In the genomic region with DNA sequence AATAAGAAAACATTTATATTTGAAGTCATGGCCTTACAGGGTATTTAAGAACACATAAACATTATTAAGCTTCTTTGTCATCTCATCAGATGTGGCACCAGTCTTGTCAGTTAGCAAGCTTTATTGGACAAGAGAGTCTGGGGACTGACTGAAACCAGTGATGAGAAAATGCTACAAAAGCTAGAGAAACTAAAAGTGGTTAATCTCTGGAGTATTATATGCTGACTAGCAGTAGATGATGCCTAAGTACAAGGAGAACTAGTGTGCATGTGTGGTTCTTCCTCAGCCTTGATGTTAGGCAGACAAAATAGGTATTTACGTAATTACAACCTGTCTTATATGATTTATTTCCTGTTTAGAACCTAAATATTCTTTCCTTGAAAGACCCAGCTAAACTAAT, we compare ENCODE assay signal across 29 cellular contexts.
"Had no signal": no experiment of that assay in that cellular context is flagged by ENCODE, and none has a peak within 500 bp of the region (broad histone marks: within the 10 kb centered on the region; RNA-seq: fewer than 3 reads in every experiment).

No MANE protein-coding gene starts in this region.

- H3K79me2 ChIP-seq: hepatocyte had no signal

- H2AFZ ChIP-seq: hepatocyte had no signal

- ATAC-seq: activated CD4-positive, CD25-positive, alpha-beta regulatory T cell treated with anti-CD3 and anti-CD28 coated beads, Interleukin-2, amount 50 U/mL, for 24 hours; activated CD8-positive, alpha-beta T cell treated with anti-CD3 and anti-CD28 coated beads for 36 hours; activated naive CD8-positive, alpha-beta T cell treated with anti-CD3 and anti-CD28 coated beads, Interleukin-2, amount 50 U/mL, for 24 hours; activated T-cell treated with anti-CD3 and anti-CD28 coated beads, Interleukin-2, amount 50 U/mL, for 4 hours; activated T-helper 17 cell treated with anti-CD3 and anti-CD28 coated beads, Interleukin-2, amount 50 U/mL, for 72 hours; body of pancreas; gastroesophageal sphincter; heart right ventricle had no signal

- H3K27ac ChIP-seq: adrenal gland, body of pancreas, epithelial cell of prostate, esophagus squamous epithelium, gastroesophageal sphincter, heart right ventricle, hepatocyte, WERI-Rb-1 had no signal

- DNase-seq: activated B cell treated with CpG ODN at 0.5 μM for 24 hours; activated CD4-positive, alpha-beta T cell treated with anti-CD3 and anti-CD28 coated beads for 48 hours; activated CD4-positive, alpha-beta T cell treated with anti-CD3 and anti-CD28 coated beads, Interleukin-2, amount 50 U/mL, for 1 hour; activated CD4-positive, alpha-beta T cell treated with anti-CD3 and anti-CD28 coated beads, Interleukin-2, amount 50 U/mL, for 48 hours; activated CD8-positive, alpha-beta memory T cell treated with anti-CD3 and anti-CD28 coated beads for 24 hours; activated CD8-positive, alpha-beta T cell treated with anti-CD3 and anti-CD28 coated beads for 36 hours; activated effector memory CD4-positive, alpha-beta T cell treated with Interleukin-2 at 50 U/mL for 16 hours; activated naive CD4-positive, alpha-beta T cell treated with anti-CD3 and anti-CD28 coated beads for 36 hours; activated naive CD8-positive, alpha-beta T cell treated with anti-CD3 and anti-CD28 coated beads for 36 hours; activated naive CD8-positive, alpha-beta T cell treated with anti-CD3 and anti-CD28 coated beads, Interleukin-2, amount 50 U/mL, for 24 hours; activated T-cell treated with anti-CD3 and anti-CD28 coated beads, Interleukin-2, amount 50 U/mL, for 4 hours; adrenal gland; amygdala; aorta; body of pancreas; caudate nucleus; effector CD8-positive, alpha-beta T cell; esophagus squamous epithelium; foreskin melanocyte; heart right ventricle; T1000; WERI-Rb-1 had no signal

- H3K27me3 ChIP-seq: adrenal gland, body of pancreas, esophagus squamous epithelium, gastroesophageal sphincter, heart right ventricle, hepatocyte had no signal

- H3K27me3 Mint-ChIP-seq: activated B cell treated with CpG ODN at 0.5 μM for 24 hours; activated CD8-positive, alpha-beta T cell treated with anti-CD3 and anti-CD28 coated beads for 36 hours; activated naive CD4-positive, alpha-beta T cell treated with anti-CD3 and anti-CD28 coated beads, Interleukin-2, amount 50 U/mL, for 24 hours; activated naive CD8-positive, alpha-beta T cell treated with anti-CD3 and anti-CD28 coated beads for 36 hours; activated naive CD8-positive, alpha-beta T cell treated with anti-CD3 and anti-CD28 coated beads, Interleukin-2, amount 50 U/mL, for 24 hours; activated T-helper 17 cell treated with anti-CD3 and anti-CD28 coated beads, Interleukin-2, amount 50 U/mL, for 72 hours had no signal

- H3K4me2 ChIP-seq: hepatocyte had no signal

- H3K4me3 Mint-ChIP-seq: activated B cell treated with CpG ODN at 0.5 μM for 24 hours; activated CD8-positive, alpha-beta T cell treated with anti-CD3 and anti-CD28 coated beads for 36 hours; activated naive CD4-positive, alpha-beta T cell treated with anti-CD3 and anti-CD28 coated beads for 36 hours; activated naive CD4-positive, alpha-beta T cell treated with anti-CD3 and anti-CD28 coated beads, Interleukin-2, amount 50 U/mL, for 24 hours; activated naive CD8-positive, alpha-beta T cell treated with anti-CD3 and anti-CD28 coated beads for 36 hours; activated naive CD8-positive, alpha-beta T cell treated with anti-CD3 and anti-CD28 coated beads, Interleukin-2, amount 50 U/mL, for 24 hours; activated T-cell treated with anti-CD3 and anti-CD28 coated beads, Interleukin-2, amount 50 U/mL, for 4 hours; activated T-helper 17 cell treated with anti-CD3 and anti-CD28 coated beads, Interleukin-2, amount 50 U/mL, for 72 hours; T-helper 2 cell treated with Interferon-gamma antibody and Interleukin-4, amounts not matched to agents 5 μg/mL and 100 μg/mL, for 36 hours had no signal

- H3K4me1 ChIP-seq: adrenal gland, body of pancreas, esophagus squamous epithelium, gastroesophageal sphincter, heart right ventricle had no signal

- H3K27ac Mint-ChIP-seq: activated B cell treated with CpG ODN at 0.5 μM for 24 hours; activated CD8-positive, alpha-beta T cell treated with anti-CD3 and anti-CD28 coated beads for 36 hours; activated naive CD4-positive, alpha-beta T cell treated with anti-CD3 and anti-CD28 coated beads for 36 hours; activated naive CD4-positive, alpha-beta T cell treated with anti-CD3 and anti-CD28 coated beads, Interleukin-2, amount 50 U/mL, for 24 hours; activated naive CD8-positive, alpha-beta T cell treated with anti-CD3 and anti-CD28 coated beads for 36 hours; activated naive CD8-positive, alpha-beta T cell treated with anti-CD3 and anti-CD28 coated beads, Interleukin-2, amount 50 U/mL, for 24 hours; activated T-helper 17 cell treated with anti-CD3 and anti-CD28 coated beads, Interleukin-2, amount 50 U/mL, for 72 hours; T-helper 2 cell treated with Interferon-gamma antibody and Interleukin-4, amounts not matched to agents 5 μg/mL and 100 μg/mL, for 36 hours had no signal

- H3K9me3 ChIP-seq: adrenal gland, body of pancreas, esophagus squamous epithelium, gastroesophageal sphincter, heart right ventricle had no signal

- H3K36me3 ChIP-seq: adrenal gland, gastroesophageal sphincter, WERI-Rb-1 had no signal

- H3K9me3 Mint-ChIP-seq: activated B cell treated with CpG ODN at 0.5 μM for 24 hours; activated naive CD4-positive, alpha-beta T cell treated with anti-CD3 and anti-CD28 coated beads, Interleukin-2, amount 50 U/mL, for 24 hours; activated naive CD8-positive, alpha-beta T cell treated with anti-CD3 and anti-CD28 coated beads for 36 hours; activated naive CD8-positive, alpha-beta T cell treated with anti-CD3 and anti-CD28 coated beads, Interleukin-2, amount 50 U/mL, for 24 hours; T-helper 2 cell treated with Interferon-gamma antibody and Interleukin-4, amounts not matched to agents 5 μg/mL and 100 μg/mL, for 36 hours had no signal

- H3K4me3 ChIP-seq: adrenal gland, body of pancreas, esophagus squamous epithelium, gastroesophageal sphincter, heart right ventricle, hepatocyte had no signal

- H3K4me1 Mint-ChIP-seq: activated B cell treated with CpG ODN at 0.5 μM for 24 hours; activated naive CD4-positive, alpha-beta T cell treated with anti-CD3 and anti-CD28 coated beads, Interleukin-2, amount 50 U/mL, for 24 hours; activated naive CD8-positive, alpha-beta T cell treated with anti-CD3 and anti-CD28 coated beads for 36 hours; activated naive CD8-positive, alpha-beta T cell treated with anti-CD3 and anti-CD28 coated beads, Interleukin-2, amount 50 U/mL, for 24 hours; activated T-helper 17 cell treated with anti-CD3 and anti-CD28 coated beads, Interleukin-2, amount 50 U/mL, for 72 hours had no signal
